11 cellular contexts compared by ENCODE assay signal in the genomic region with DNA sequence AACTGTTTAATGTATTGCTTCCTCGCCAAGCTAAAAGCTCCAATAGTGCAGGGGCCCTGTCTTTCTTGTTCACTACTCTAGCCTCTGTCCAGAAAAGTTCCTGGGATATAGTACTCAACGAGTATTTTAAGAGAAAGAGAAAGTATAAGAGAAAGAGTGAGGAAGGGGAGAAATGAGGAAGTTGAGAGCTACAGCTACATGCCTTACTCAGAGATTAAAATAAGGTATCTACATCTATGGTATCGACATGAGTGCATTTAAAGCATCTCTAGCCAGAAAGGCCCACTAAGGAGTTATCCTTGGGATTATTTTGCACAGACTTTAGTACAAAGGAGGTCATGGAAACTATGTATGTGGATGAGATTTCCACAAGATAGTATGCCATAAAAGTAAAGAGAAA. TPM values are rescaled to one million over a fixed set of nuclear protein-coding genes. Genes with fewer than 3 reads are reported as not detected.
DNase-seq lines count a peak whose midpoint lies in the region; ATAC-seq, FAIRE-seq and TF ChIP-seq lines count a peak whose summit lies in the region.
"Had no signal": no experiment of that assay in that cellular context is flagged by ENCODE, and none has a peak within 500 bp of the region (broad histone marks: within the 10 kb centered on the region; RNA-seq: fewer than 3 reads in every experiment).

No MANE protein-coding gene starts in this region.

- peaks cover 96% of the 10 kb centered on the region for H3K79me2 ChIP-seq in Karpas-422 (ENCODE audit: low read length)

- H3K4me1 ChIP-seq in Karpas-422 (ENCODE audit: low read length) (peaks cover 67% of the 10 kb centered on the region), small intestine (ENCODE audit: control insufficient read depth in 2 of 2, insufficient read depth in 1 of 2, low read depth in 1 of 2, low read length in 1 of 2) (peaks cover 0 to 13% of the 10 kb centered on the region in 2 donors)

- no peaks in the 10 kb centered on the region for H3K9me3 ChIP-seq in Karpas-422 (ENCODE audit: low read length)
- H3K9me3 ChIP-seq in small intestine (ENCODE audit: control insufficient read depth, low read depth) = no peaks in the 10 kb centered on the region

- ATAC-seq in GM18870 (IDR thresholded peaks at IDR 0.05; ENCODE audit: unreplicated experiment) (peak; percentile 82), HG02678 (IDR thresholded peaks at IDR 0.05; ENCODE audit: unreplicated experiment) (peak; percentile 73), natural killer cell (peak in 2 of 3 donors; percentile 21 to 43)

- H3K9ac ChIP-seq in Karpas-422 (ENCODE audit: low read length) = peak overlapping the region; percentile 24

- H3K27ac ChIP-seq in Karpas-422 (ENCODE audit: low read length) = peak overlapping the region; percentile 82
- H3K27ac ChIP-seq in small intestine (ENCODE audit: low read depth in 1 of 2, low read length in 1 of 2) = no peak overlapping the region

- DNase-seq in Karpas-422 (peak; percentile 69), natural killer cell (no peak), NCI-H1436 (lab: John Stamatoyannopoulos, UW) (no peak), HUDEP-2 (lab: John Stamatoyannopoulos, UW; ENCODE audit: unreplicated experiment in 76 of 76) (no peak), small intestine (no peak), urothelium cell line (ENCODE audit: low spot score) (no peak)
- DNase-seq: NCI-H1694 treated with DMSO at 0.1 percent for 48 hours; stimulated activated CD4-positive, alpha-beta T cell treated with anti-CD3 and anti-CD28 coated beads, Interleukin-12 subunit alpha, Interleukin-12 subunit beta, amount 100 ng/mL, for 4 hours had no signal

- peak overlapping the region in 1 of 2 donors; percentile 73 for H3K27ac Mint-ChIP-seq in natural killer cell

- H3K36me3 ChIP-seq in Karpas-422 (ENCODE audit: insufficient read depth, low read length) = peaks cover 19% of the 10 kb centered on the region
- H3K36me3 ChIP-seq in small intestine (ENCODE audit: control insufficient read depth in 2 of 2, insufficient read depth in 2 of 2, low read length in 2 of 2) = peaks cover 2 to 4% of the 10 kb centered on the region in 2 donors

- no peaks in the 10 kb centered on the region for H3K9me3 Mint-ChIP-seq in natural killer cell

- H3K36me3 Mint-ChIP-seq in natural killer cell = no peaks in the 10 kb centered on the region

- FAIRE-seq in small intestine (lab: Jason Lieb, UNC) = no peak
- FAIRE-seq in urothelium cell line (lab: Jason Lieb, UNC) = no peak
- FAIRE-seq: colon had no signal

- no peak overlapping the region for H2AFZ ChIP-seq in Karpas-422 (ENCODE audit: low read length)

- H3K4me2 ChIP-seq in Karpas-422 (ENCODE audit: low read depth, low read length, poor library complexity, severe bottlenecking) = peak overlapping the region; percentile 76

- H3K27me3 ChIP-seq in Karpas-422 (ENCODE audit: low read length) = no peaks in the 10 kb centered on the region
- no peaks in the 10 kb centered on the region for H3K27me3 ChIP-seq in small intestine (ENCODE audit: control insufficient read depth in 2 of 2, insufficient read depth in 2 of 2, low read length in 2 of 2)

- H3K9me2 ChIP-seq in Karpas-422 (replicated peaks; ENCODE audit: insufficient read depth, low read length) = no peaks in the 10 kb centered on the region

- H3K27me3 Mint-ChIP-seq in natural killer cell (ENCODE audit: low read depth in 2 of 2) = no peaks in the 10 kb centered on the region

- 73 to 83% (median 74%) methylated on average over 3 of the region's 3 CpGs for WGBS in small intestine, 3 donors

- peaks cover 14% of the 10 kb centered on the region; the same call in 1 of the 2 replicates for H4K20me1 ChIP-seq in Karpas-422 (ENCODE audit: insufficient read depth, low read depth, low read length)

- peak overlapping the region; percentile 48 for H3K4me3 ChIP-seq in Karpas-422 (ENCODE audit: low read length)
- no peak overlapping the region for H3K4me3 ChIP-seq in small intestine (ENCODE audit: low read depth in 1 of 2, low read length in 2 of 2)

- TF ChIP-seq CTCF in natural killer cell (IDR thresholded peaks at IDR 0.05) = no peak

- H3K4me3 Mint-ChIP-seq in natural killer cell = peak overlapping the region; percentile 18

- H3K4me1 Mint-ChIP-seq in natural killer cell = peaks cover 41 to 55% of the 10 kb centered on the region in 2 donors

- intact Hi-C loops in natural killer cell (cut with micrococcal nuclease) = no loop called here

RNA-seq across cellular contexts. Expression of gene MYCBP2, which starts 28.5 kb away (rescaled TPM):
- total RNA-seq in Karpas-422 (2014; rRNA removed; shearing (Covaris generic); ENCODE audit: low replicate concordance) = 178 and 188 TPM in 2 replicates
- 100 to 1,000 TPM; 119 to 155 (median 147) TPM for total RNA-seq in natural killer cell
- 10 to 100 TPM; 11.2 to 24.6 (median 22.4) TPM for polyA plus RNA-seq in small intestine

Comparison
In these comparisons a context has a peak if more than half of its experiments do, and no peak if none do; other contexts are left out.
1. ATAC-seq: peak in every context shown above with its lines; median percentile 82 in GM18870; 73 in HG02678; 32 in natural killer cell.